ENCODE assay signal across 8 cellular contexts in genomic region chr9:90801507-90802289, GRCh38. TPM values are rescaled to one million over a fixed set of nuclear protein-coding genes. Genes with fewer than 3 reads are reported as not detected.
DNase-seq lines count a peak whose midpoint lies in the region; ATAC-seq lines count a peak whose summit lies in the region.

Gene SYK (plus strand): TSS chr9:90801819. CDS start chr9:90843899, 42,080 bp downstream.

- H3K9me3 Mint-ChIP-seq in activated T-helper 17 cell treated with anti-CD3 and anti-CD28 coated beads, Interleukin-2, amount 50 U/mL, for 72 hours = no peaks in the 10 kb centered on the region

- no peaks in the 10 kb centered on the region for H3K36me3 Mint-ChIP-seq in activated T-helper 17 cell treated with anti-CD3 and anti-CD28 coated beads, Interleukin-2, amount 50 U/mL, for 72 hours (ENCODE audit: low read depth)

- peak within 1 kb of the TSS; percentile 57 for H3K4me3 Mint-ChIP-seq in activated T-helper 17 cell treated with anti-CD3 and anti-CD28 coated beads, Interleukin-2, amount 50 U/mL, for 72 hours

- peak; percentile 85 for DNase-seq in DMS53 (lab: John Stamatoyannopoulos, UW)
- no peak for DNase-seq in DMS53 treated with DMSO at 0.1 percent for 48 hours (lab: John Stamatoyannopoulos, UW; ENCODE audit: unreplicated experiment)
- DNase-seq in NCI-H1092 treated with DMSO at 0.1 percent for 48 hours (lab: John Stamatoyannopoulos, UW) = peak; percentile 71
- DNase-seq in iPS-NIHi11 (ENCODE audit: low spot score) = peak; percentile 63
- peak; percentile 30 for DNase-seq in stimulated activated naive CD8-positive, alpha-beta T cell treated with anti-CD3 and anti-CD28 coated beads, Interleukin-15, Interleukin-2, amounts not matched to agents 100 U/mL and 50 U/mL, for 24 hours

- H3K27me3 Mint-ChIP-seq in activated T-helper 17 cell treated with anti-CD3 and anti-CD28 coated beads, Interleukin-2, amount 50 U/mL, for 72 hours = peaks cover 65% of the 10 kb centered on the region

- H3K4me1 Mint-ChIP-seq in activated T-helper 17 cell treated with anti-CD3 and anti-CD28 coated beads, Interleukin-2, amount 50 U/mL, for 72 hours = no peaks in the 10 kb centered on the region

- ATAC-seq in GM21737 (IDR thresholded peaks at IDR 0.05; ENCODE audit: unreplicated experiment) = peak; percentile 47
- peak; percentile 23 for ATAC-seq in activated T-helper 17 cell treated with anti-CD3 and anti-CD28 coated beads, Interleukin-2, amount 50 U/mL, for 72 hours (replicated peaks)
- ATAC-seq in stimulated activated naive CD8-positive, alpha-beta T cell treated with anti-CD3 and anti-CD28 coated beads, Interleukin-15, Interleukin-2, amounts not matched to agents 100 U/mL and 50 U/mL, for 24 hours = peak; percentile 67
- ATAC-seq in HG03521 (IDR thresholded peaks at IDR 0.05; ENCODE audit: unreplicated experiment) = no peak

- no peak within 1 kb of the TSS for H3K27ac Mint-ChIP-seq in activated T-helper 17 cell treated with anti-CD3 and anti-CD28 coated beads, Interleukin-2, amount 50 U/mL, for 72 hours

RNA-seq across cellular contexts. Expression of gene SYK, which starts in this region (rescaled TPM):
- total RNA-seq in activated T-helper 17 cell treated with anti-CD3 and anti-CD28 coated beads, Interleukin-2, amount 50 U/mL, for 72 hours = under 1 TPM; 0.16 to 0.37 TPM

Comparison
In these comparisons a context has a peak if more than half of its experiments do, and no peak if none do; other contexts are left out.
1. Peak in ATAC-seq in activated T-helper 17 cell treated with anti-CD3 and anti-CD28 coated beads, Interleukin-2, amount 50 U/mL, for 72 hours; RNA of the gene not detected or under 1 TPM.